ENCODE assay signal across 19 cellular contexts in genomic region chr5:32598270-32598937, GRCh38. TPM values are rescaled to one million over a fixed set of nuclear protein-coding genes. Genes with fewer than 3 reads are reported as not detected.
A peak's percentile ranks its signal among the peaks of the same experiment; 100 is the strongest.
DNase-seq lines count a peak whose midpoint lies in the region; ATAC-seq, FAIRE-seq and TF ChIP-seq lines count a peak whose summit lies in the region.
"Had no signal": no experiment of that assay in that cellular context is flagged by ENCODE, and none has a peak within 500 bp of the region (broad histone marks: within the 10 kb centered on the region; RNA-seq: fewer than 3 reads in every experiment).

No MANE protein-coding gene starts in this region.

- no peak overlapping the region for H3K4me3 Mint-ChIP-seq in activated T-cell treated with anti-CD3 and anti-CD28 coated beads, Interleukin-2, amount 50 U/mL, for 24 hours
- H3K4me3 Mint-ChIP-seq in activated naive CD8-positive, alpha-beta T cell treated with anti-CD3 and anti-CD28 coated beads for 36 hours, result no peak overlapping the region
- peak overlapping the region in 7 of 10 donors; percentile 11 to 49 (median 43) for H3K4me3 Mint-ChIP-seq in naive thymus-derived CD8-positive, alpha-beta T cell

- peak overlapping the region; percentile 41 for H3K27ac Mint-ChIP-seq in activated T-cell treated with anti-CD3 and anti-CD28 coated beads, Interleukin-2, amount 50 U/mL, for 24 hours
- H3K27ac Mint-ChIP-seq in activated naive CD8-positive, alpha-beta T cell treated with anti-CD3 and anti-CD28 coated beads for 36 hours, result peak overlapping the region; percentile 50
- peak overlapping the region in 9 of 10 donors; percentile 21 to 81 (median 52) for H3K27ac Mint-ChIP-seq in naive thymus-derived CD8-positive, alpha-beta T cell

- FAIRE-seq in H54 (lab: Jason Lieb, UNC), result peak; percentile 88
- FAIRE-seq: astrocyte had no signal

- DNase-seq in activated T-cell treated with anti-CD3 and anti-CD28 coated beads, Interleukin-2, amount 50 U/mL, for 24 hours, result no peak
- DNase-seq in activated T-cell treated with anti-CD3 and anti-CD28 coated beads, Interleukin-2, amount 50 U/mL, for 48 hours, result no peak
- DNase-seq in H54 (ENCODE audit: insufficient read length, low spot score), result no peak
- no peak for DNase-seq in activated naive CD8-positive, alpha-beta T cell treated with anti-CD3 and anti-CD28 coated beads for 36 hours
- peak in 1 of 10 donors; percentile 15 for DNase-seq in naive thymus-derived CD8-positive, alpha-beta T cell
- DNase-seq in hippocampal formation (lab: John Stamatoyannopoulos, UW), result no peak
- no peak for DNase-seq in NCI-H2171 (lab: John Stamatoyannopoulos, UW)
- DNase-seq: activated effector memory CD4-positive, alpha-beta T cell treated with Interleukin-2 at 50 U/mL for 16 hours; cerebellar nuclear complex; glutamatergic neuron; left ventricle myocardium superior; NCI-H1048; NCI-H2029 treated with DMSO at 0.1 percent for 48 hours; NCI-H510A treated with DMSO at 0.1 percent for 48 hours; occipital lobe; retina; stimulated activated CD4-positive, alpha-beta T cell treated with anti-CD3 and anti-CD28 coated beads, Interleukin-12 subunit alpha, Interleukin-12 subunit beta, amount 100 ng/mL, for 4 hours had no signal

- POLR2A ChIA-PET in naive thymus-derived CD8-positive, alpha-beta T cell (lab: Charles Lee), result no interaction called here

- peak in 1 of 2 donors; percentile 65 for ATAC-seq in naive thymus-derived CD8-positive, alpha-beta T cell
- no peak for ATAC-seq in GM21786 (IDR thresholded peaks at IDR 0.05; ENCODE audit: unreplicated experiment)

- no peaks in the 10 kb centered on the region for H3K9me3 Mint-ChIP-seq in activated T-cell treated with anti-CD3 and anti-CD28 coated beads, Interleukin-2, amount 50 U/mL, for 24 hours
- H3K9me3 Mint-ChIP-seq in activated naive CD8-positive, alpha-beta T cell treated with anti-CD3 and anti-CD28 coated beads for 36 hours, result no peaks in the 10 kb centered on the region
- no peaks in the 10 kb centered on the region for H3K9me3 Mint-ChIP-seq in naive thymus-derived CD8-positive, alpha-beta T cell

- no peak for TF ChIP-seq POLR2A in H54 (IDR thresholded peaks at IDR 0.05; ENCODE audit: low read depth, low read length)

- no peaks in the 10 kb centered on the region for H3K27me3 Mint-ChIP-seq in activated T-cell treated with anti-CD3 and anti-CD28 coated beads, Interleukin-2, amount 50 U/mL, for 24 hours
- H3K27me3 Mint-ChIP-seq in activated naive CD8-positive, alpha-beta T cell treated with anti-CD3 and anti-CD28 coated beads for 36 hours, result no peaks in the 10 kb centered on the region
- H3K27me3 Mint-ChIP-seq in naive thymus-derived CD8-positive, alpha-beta T cell, result no peaks in the 10 kb centered on the region

- H3K36me3 Mint-ChIP-seq in activated T-cell treated with anti-CD3 and anti-CD28 coated beads, Interleukin-2, amount 50 U/mL, for 24 hours (ENCODE audit: low read depth), result peaks cover 97% of the 10 kb centered on the region
- H3K36me3 Mint-ChIP-seq in activated naive CD8-positive, alpha-beta T cell treated with anti-CD3 and anti-CD28 coated beads for 36 hours, result peaks cover 55% of the 10 kb centered on the region
- peaks cover 0 to 95% (median 31%) of the 10 kb centered on the region in 3 donors for H3K36me3 Mint-ChIP-seq in naive thymus-derived CD8-positive, alpha-beta T cell

- H3K4me1 Mint-ChIP-seq in activated T-cell treated with anti-CD3 and anti-CD28 coated beads, Interleukin-2, amount 50 U/mL, for 24 hours (ENCODE audit: low read depth), result peaks cover 75% of the 10 kb centered on the region
- H3K4me1 Mint-ChIP-seq in activated naive CD8-positive, alpha-beta T cell treated with anti-CD3 and anti-CD28 coated beads for 36 hours, result peaks cover 60% of the 10 kb centered on the region
- H3K4me1 Mint-ChIP-seq in naive thymus-derived CD8-positive, alpha-beta T cell, result peaks cover 19 to 73% (median 59%) of the 10 kb centered on the region in 4 donors

RNA-seq across cellular contexts. Expression of gene SUB1, which starts 13.0 kb away (rescaled TPM):
- 100 to 1,000 TPM; 414 to 435 TPM for total RNA-seq in activated naive CD8-positive, alpha-beta T cell treated with anti-CD3 and anti-CD28 coated beads for 36 hours
- 100 to 1,000 TPM; 194 to 218 TPM for total RNA-seq in naive thymus-derived CD8-positive, alpha-beta T cell
- 100 to 1,000 TPM; 391 to 592 (median 485) TPM for polyA plus RNA-seq in naive thymus-derived CD8-positive, alpha-beta T cell

Comparison
In these comparisons a context has a peak if more than half of its experiments do, and no peak if none do; other contexts are left out.
1. H3K4me3 Mint-ChIP-seq: peak in naive thymus-derived CD8-positive, alpha-beta T cell (7 of 10); none in activated T-cell treated with anti-CD3 and anti-CD28 coated beads, Interleukin-2, amount 50 U/mL, for 24 hours (single experiment) and activated naive CD8-positive, alpha-beta T cell treated with anti-CD3 and anti-CD28 coated beads for 36 hours (single experiment).
2. Peak in every context shown above with its lines, with median percentiles within 50 percentile points of each other: H3K27ac Mint-ChIP-seq.